In the genomic region with DNA sequence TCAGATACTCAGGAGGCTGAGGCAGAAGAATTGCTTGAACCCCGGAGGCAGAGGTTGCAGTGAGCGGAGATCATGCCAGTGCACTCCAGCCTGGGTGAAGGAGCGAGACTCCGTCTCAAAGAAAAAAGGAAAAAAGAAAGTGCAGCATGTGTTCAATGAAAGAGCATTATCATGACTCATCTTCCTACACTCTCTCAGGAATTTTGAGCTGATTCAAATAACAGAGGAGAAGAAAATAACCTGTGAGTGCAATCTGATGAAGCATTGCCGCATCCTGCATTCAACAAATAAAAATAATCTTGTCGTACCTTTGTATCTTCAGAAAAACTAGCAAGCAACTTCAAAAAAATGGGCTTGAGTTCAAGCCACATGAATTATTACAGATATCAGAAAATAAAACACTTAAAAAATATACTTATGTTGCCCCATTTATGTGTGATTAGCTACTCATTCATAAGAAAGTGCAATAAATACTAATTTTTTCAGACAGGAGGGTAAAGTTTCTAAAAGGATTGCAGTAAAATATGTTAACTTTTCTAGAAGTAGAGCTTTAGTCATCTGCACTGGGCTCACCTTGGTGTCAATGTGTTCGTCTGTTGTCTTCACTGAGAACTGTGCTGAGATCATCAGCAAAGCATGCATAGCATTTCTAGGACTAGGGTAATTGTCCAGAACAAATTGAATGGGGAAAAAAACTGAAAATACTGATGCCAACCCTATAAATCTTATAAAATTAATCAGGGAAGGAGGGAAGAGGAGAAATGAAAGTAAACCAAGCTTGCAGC, we compare ENCODE assay signal across 18 cellular contexts.
"Had no signal": no experiment of that assay in that cellular context is flagged by ENCODE, and none has a peak within 500 bp of the region (broad histone marks: within the 10 kb centered on the region; RNA-seq: fewer than 3 reads in every experiment).

No MANE protein-coding gene starts in this region.

- H3K36me3 ChIP-seq: cardiac muscle cell, lower lobe of right lung, right lobe of liver, spleen, thoracic aorta had no signal

- DNase-seq: activated B cell treated with CpG ODN at 0.5 μM for 24 hours; activated CD4-positive, alpha-beta T cell treated with anti-CD3 and anti-CD28 coated beads, Interleukin-2, amount 10 ng/mL, durations not matched to agents 7 days and 5 days; activated CD8-positive, alpha-beta memory T cell treated with anti-CD3 and anti-CD28 coated beads, Interleukin-2, amount 50 U/mL, for 48 hours; activated gamma-delta T cell; activated T-cell treated with anti-CD3 and anti-CD28 coated beads, Interleukin-2, amount 50 U/mL, for 72 hours; dorsolateral prefrontal cortex; endodermal cell; hypothalamus; lower lobe of right lung; psoas muscle; right lobe of liver; spleen; stimulated activated CD4-positive, alpha-beta T cell treated with anti-CD3 and anti-CD28 coated beads, Interleukin-1b, Interleukin-23, amount 100 ng/mL, for 48 hours had no signal

- H3K36me3 Mint-ChIP-seq: activated naive CD8-positive, alpha-beta T cell had no signal

- H3K27me3 Mint-ChIP-seq: activated B cell treated with CpG ODN at 0.5 μM for 24 hours; activated CD4-positive, alpha-beta T cell treated with anti-CD3 and anti-CD28 coated beads, Interleukin-2, amount 10 ng/mL, durations not matched to agents 7 days and 5 days; activated naive CD8-positive, alpha-beta T cell had no signal

- H3K27me3 ChIP-seq: cardiac muscle cell, right lobe of liver, spleen had no signal

- H3K9me3 ChIP-seq: lower lobe of right lung, right lobe of liver, thoracic aorta had no signal

- ATAC-seq: activated T-cell treated with anti-CD3 and anti-CD28 coated beads, Interleukin-2, amount 50 U/mL, for 72 hours; lower lobe of right lung; psoas muscle; right lobe of liver had no signal

- H3K27ac ChIP-seq: cardiac muscle cell, dorsolateral prefrontal cortex, lower lobe of right lung, psoas muscle, right lobe of liver, spleen, thoracic aorta had no signal

- H3K4me3 ChIP-seq: cardiac muscle cell, dorsolateral prefrontal cortex, lower lobe of right lung, psoas muscle, right lobe of liver, spleen, thoracic aorta had no signal

- H3K27ac Mint-ChIP-seq: activated B cell treated with CpG ODN at 0.5 μM for 24 hours; activated CD4-positive, alpha-beta T cell treated with anti-CD3 and anti-CD28 coated beads, Interleukin-2, amount 10 ng/mL, durations not matched to agents 7 days and 5 days; activated naive CD8-positive, alpha-beta T cell; activated T-cell treated with anti-CD3 and anti-CD28 coated beads, Interleukin-2, amount 50 U/mL, for 72 hours; endodermal cell; T-helper 2 cell treated with Interferon-gamma antibody and Interleukin-4, amounts not matched to agents 5 μg/mL and 100 μg/mL, for 36 hours had no signal

- H3K4me3 Mint-ChIP-seq: activated B cell treated with CpG ODN at 0.5 μM for 24 hours; activated CD4-positive, alpha-beta T cell treated with anti-CD3 and anti-CD28 coated beads, Interleukin-2, amount 10 ng/mL, durations not matched to agents 7 days and 5 days; activated naive CD8-positive, alpha-beta T cell; activated T-cell treated with anti-CD3 and anti-CD28 coated beads, Interleukin-2, amount 50 U/mL, for 72 hours; endodermal cell; neural crest cell; T-helper 2 cell treated with Interferon-gamma antibody and Interleukin-4, amounts not matched to agents 5 μg/mL and 100 μg/mL, for 36 hours had no signal

- H3K4me1 Mint-ChIP-seq: activated B cell treated with CpG ODN at 0.5 μM for 24 hours; activated CD4-positive, alpha-beta T cell treated with anti-CD3 and anti-CD28 coated beads, Interleukin-2, amount 10 ng/mL, durations not matched to agents 7 days and 5 days; endodermal cell; neural crest cell had no signal

- H3K4me1 ChIP-seq: lower lobe of right lung, psoas muscle, right lobe of liver, spleen had no signal
